In genomic region chr3:194685723-194686413, GRCh38 we compare ENCODE assay signal across 1 cellular context.
TF ChIP-seq lines count a peak whose summit lies in the region.

Gene FAM43A (plus strand): TSS chr3:194685883. CDS start chr3:194686827, 944 bp downstream.

TF ChIP-seq in K562, 482 proteins besides CTCF, POLR2A, EP300 and RAD21 (continued from another document and continues in another):
- TF ChIP-seq RREB1 (CRISPR knock-in tag; IDR thresholded peaks at IDR 0.05) (peak; percentile 48; the same call in 1 of the 2 replicates), NFIC (IDR thresholded peaks at IDR 0.05) (no peak), SMAD3 (CRISPR knock-in tag; conservative IDR thresholded peaks at IDR 0.05) (no peak), CHD2 (IDR thresholded peaks at IDR 0.05; ENCODE audit: low read depth, low read length) (no peak), POLR2AphosphoS5 (IDR thresholded peaks at IDR 0.05; ENCODE audit: control insufficient read depth, insufficient read depth, low read depth, low read length) (no peak), ZBTB40 (IDR thresholded peaks at IDR 0.05) (no peak), ZBTB40 (CRISPR knock-in tag; IDR thresholded peaks at IDR 0.05) (no peak), ZNF184 (CRISPR knock-in tag; IDR thresholded peaks at IDR 0.05) (no peak), NCOA1 (IDR thresholded peaks at IDR 0.05; ENCODE audit: low read depth) (no peak), PRDM10 (IDR thresholded peaks at IDR 0.05; ENCODE audit: partially characterized antibody) (peak; percentile 98), PHF8 (IDR thresholded peaks at IDR 0.05; ENCODE audit: borderline replicate concordance, low read length) (peak; percentile 73; the same call in 1 of the 2 replicates), TGIF2 (CRISPR knock-in tag; IDR thresholded peaks at IDR 0.05) (no peak), TCF7L2 (IDR thresholded peaks at IDR 0.05; ENCODE audit: low read depth, low read length) (peak; percentile 84), ZNF57 (CRISPR knock-in tag; IDR thresholded peaks at IDR 0.05) (no peak), GABPB1 (CRISPR knock-in tag; IDR thresholded peaks at IDR 0.05) (peak; percentile 60; the same call in 1 of the 2 replicates), ETV5 (CRISPR knock-in tag; IDR thresholded peaks at IDR 0.05; ENCODE audit: low read depth) (no peak), MAZ (CRISPR knock-in tag; conservative IDR thresholded peaks at IDR 0.05 in 1 of 2, IDR thresholded peaks at IDR 0.05 in 1 of 2) (peak; percentile 54 to 64; a peak in 2 of 4 replicates), CBX8 (IDR thresholded peaks at IDR 0.05; ENCODE audit: borderline replicate concordance, extremely low read depth, low read depth, low read length, poor library complexity, severe bottlenecking) (no peak), TAF15 (IDR thresholded peaks at IDR 0.05; ENCODE audit: low read depth, low read length) (no peak), ZNF518B (CRISPR knock-in tag; IDR thresholded peaks at IDR 0.05) (no peak), CHCHD3 (CRISPR knock-in tag; IDR thresholded peaks at IDR 0.05) (no peak), POLR2B (IDR thresholded peaks at IDR 0.05; ENCODE audit: low read depth, partially characterized antibody) (peak; percentile 43), MIER1 (IDR thresholded peaks at IDR 0.05; ENCODE audit: low read depth) (no peak), ZNF76 (CRISPR knock-in tag; IDR thresholded peaks at IDR 0.05; ENCODE audit: borderline replicate concordance) (0 out of 2 replicates have a peak, but pooled peaks have one; percentile 52), HOXB6 (CRISPR knock-in tag; IDR thresholded peaks at IDR 0.05; ENCODE audit: borderline replicate concordance) (no peak), CTBP1 (IDR thresholded peaks at IDR 0.05; ENCODE audit: borderline replicate concordance) (peak; percentile 85), ZBTB2 (IDR thresholded peaks at IDR 0.05) (no peak), KDM2B (CRISPR knock-in tag; IDR thresholded peaks at IDR 0.05) (no peak), PML (IDR thresholded peaks at IDR 0.05; ENCODE audit: low read length) (no peak), HOMEZ (CRISPR knock-in tag; IDR thresholded peaks at IDR 0.05) (no peak), ARHGAP35 (IDR thresholded peaks at IDR 0.05; ENCODE audit: partially characterized antibody) (no peak)
